Comparison of ENCODE assay signal across 13 cellular contexts in the genomic region with DNA sequence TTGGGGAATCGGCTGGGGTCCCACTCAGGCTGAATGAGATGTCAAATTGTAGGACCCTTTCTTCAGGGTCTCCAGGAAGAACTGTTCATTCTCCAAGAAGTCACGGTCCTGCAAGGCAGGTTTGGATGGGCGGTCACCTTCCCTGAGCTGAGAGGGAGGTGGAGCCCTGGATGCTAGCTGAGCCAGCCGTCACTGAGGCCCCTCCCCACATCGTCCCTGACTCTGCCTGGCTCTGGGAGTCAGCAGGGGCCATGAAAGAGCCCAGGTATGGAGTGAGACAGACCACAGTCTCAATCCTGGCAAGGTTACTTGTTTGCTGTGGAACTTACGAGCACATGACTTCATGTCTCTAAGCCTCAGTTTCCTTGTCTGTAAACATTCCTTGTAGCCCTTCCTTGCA. TPM values are rescaled to one million over a fixed set of nuclear protein-coding genes. Genes with fewer than 3 reads are reported as not detected.
A peak's percentile ranks its signal among the peaks of the same experiment; 100 is the strongest.
DNase-seq lines count a peak whose midpoint lies in the region; ATAC-seq and TF ChIP-seq lines count a peak whose summit lies in the region.
"Had no signal": no experiment of that assay in that cellular context is flagged by ENCODE, and none has a peak within 500 bp of the region (broad histone marks: within the 10 kb centered on the region; RNA-seq: fewer than 3 reads in every experiment).

No MANE protein-coding gene starts in this region.

- no peaks in the 10 kb centered on the region for H3K27me3 ChIP-seq in lower lobe of right lung (ENCODE audit: low read depth)

- peaks cover 8% of the 10 kb centered on the region for H3K36me3 ChIP-seq in lower lobe of right lung

- TF ChIP-seq CTCF in RWPE1 (conservative IDR thresholded peaks at IDR 0.05; ENCODE audit: low read depth): no peak
- TF ChIP-seq CTCF in lower lobe of right lung (IDR thresholded peaks at IDR 0.05): no peak
- no peak for TF ChIP-seq CTCF in chondrocyte (IDR thresholded peaks at IDR 0.05)

- no peaks in the 10 kb centered on the region for H3K4me1 Mint-ChIP-seq in chondrocyte (ENCODE audit: low read depth)
- peaks cover 6% of the 10 kb centered on the region for H3K4me1 Mint-ChIP-seq in activated CD4-positive, alpha-beta T cell treated with anti-CD3 and anti-CD28 coated beads, Interleukin-2, amount 10 ng/mL, durations not matched to agents 24 days and 14 days

- CTCF ChIA-PET in RWPE1 (lab: Yijun Ruan, JAX): interaction anchor here (0.6 to 2.2 kb wide), 3 partner anchors 17 to 136 kb away, joined by 3 to 7 read pairs (median 3); no protein-coding TSS in a partner anchor

- H3K4me3 ChIP-seq in lower lobe of right lung: no peak overlapping the region

- POLR2A ChIA-PET in RWPE1 (lab: Yijun Ruan, JAX; ENCODE audit: low non-redundant PET): interaction anchor here (0.7 kb wide), 1 partner anchor 188 kb away, joined by 3 read pairs; no protein-coding TSS in a partner anchor

- H3K4me3 Mint-ChIP-seq in chondrocyte (ENCODE audit: unreplicated experiment): no peak overlapping the region
- no peak overlapping the region for H3K4me3 Mint-ChIP-seq in activated CD4-positive, alpha-beta T cell treated with anti-CD3 and anti-CD28 coated beads, Interleukin-2, amount 10 ng/mL, durations not matched to agents 24 days and 14 days
- H3K4me3 Mint-ChIP-seq: activated CD8-positive, alpha-beta memory T cell treated with anti-CD3 and anti-CD28 coated beads, Interleukin-2, amount 10 ng/mL, durations not matched to agents 7 days and 5 days; activated naive CD8-positive, alpha-beta T cell treated with anti-CD3 and anti-CD28 coated beads for 36 hours had no signal

- no peaks in the 10 kb centered on the region for H3K9me3 ChIP-seq in lower lobe of right lung

- H3K36me3 Mint-ChIP-seq in chondrocyte (ENCODE audit: low read depth): peaks cover 9% of the 10 kb centered on the region
- peaks cover 4% of the 10 kb centered on the region for H3K36me3 Mint-ChIP-seq in activated CD4-positive, alpha-beta T cell treated with anti-CD3 and anti-CD28 coated beads, Interleukin-2, amount 10 ng/mL, durations not matched to agents 24 days and 14 days (ENCODE audit: low read depth)
- H3K36me3 Mint-ChIP-seq: activated CD8-positive, alpha-beta memory T cell treated with anti-CD3 and anti-CD28 coated beads, Interleukin-2, amount 10 ng/mL, durations not matched to agents 7 days and 5 days had no signal

- H3K27ac Mint-ChIP-seq in chondrocyte (ENCODE audit: unreplicated experiment): no peak overlapping the region
- H3K27ac Mint-ChIP-seq in activated CD4-positive, alpha-beta T cell treated with anti-CD3 and anti-CD28 coated beads, Interleukin-2, amount 10 ng/mL, durations not matched to agents 24 days and 14 days: no peak overlapping the region
- H3K27ac Mint-ChIP-seq: activated CD8-positive, alpha-beta memory T cell treated with anti-CD3 and anti-CD28 coated beads, Interleukin-2, amount 10 ng/mL, durations not matched to agents 7 days and 5 days; progenitor cell of endocrine pancreas had no signal

- ATAC-seq in lower lobe of right lung (peak; percentile 28 to 54), GM21526 (IDR thresholded peaks at IDR 0.05; ENCODE audit: low FRiP score, unreplicated experiment) (no peak)
- ATAC-seq: activated CD8-positive, alpha-beta memory T cell treated with anti-CD3 and anti-CD28 coated beads, Interleukin-2, amount 10 ng/mL, durations not matched to agents 7 days and 5 days had no signal

- H3K27ac ChIP-seq in RWPE1 (peak overlapping the region; percentile 95), lower lobe of right lung (peak overlapping the region; percentile 2)

- DNase-seq in DMS53 (lab: John Stamatoyannopoulos, UW) (peak; percentile 88), NCI-H146 treated with DMSO at 0.1 percent for 48 hours (lab: John Stamatoyannopoulos, UW; ENCODE audit: unreplicated experiment) (peak; percentile 11), RWPE1 (ENCODE audit: low spot score) (no peak), lower lobe of right lung (no peak), chondrocyte (ENCODE audit: low spot score) (no peak)
- DNase-seq in activated CD4-positive, alpha-beta T cell treated with anti-CD3 and anti-CD28 coated beads, Interleukin-2, amount 10 ng/mL, durations not matched to agents 24 days and 14 days: no peak
- DNase-seq in activated CD8-positive, alpha-beta memory T cell treated with anti-CD3 and anti-CD28 coated beads, Interleukin-2, amount 50 U/mL, for 48 hours: no peak
- DNase-seq: activated CD8-positive, alpha-beta memory T cell treated with anti-CD3 and anti-CD28 coated beads, Interleukin-2, amount 10 ng/mL, durations not matched to agents 7 days and 5 days; activated naive CD8-positive, alpha-beta T cell treated with anti-CD3 and anti-CD28 coated beads for 36 hours; HCEC 1CT; stimulated activated CD4-positive, alpha-beta T cell treated with anti-CD3 and anti-CD28 coated beads, Interleukin-1b, Interleukin-23, amount 100 ng/mL, for 48 hours had no signal

- no peaks in the 10 kb centered on the region for H3K9me3 Mint-ChIP-seq in chondrocyte (ENCODE audit: low read depth)
- no peaks in the 10 kb centered on the region for H3K9me3 Mint-ChIP-seq in activated CD4-positive, alpha-beta T cell treated with anti-CD3 and anti-CD28 coated beads, Interleukin-2, amount 10 ng/mL, durations not matched to agents 24 days and 14 days
- H3K9me3 Mint-ChIP-seq: activated naive CD8-positive, alpha-beta T cell treated with anti-CD3 and anti-CD28 coated beads for 36 hours had no signal

- peaks cover 36% of the 10 kb centered on the region for H3K4me1 ChIP-seq in lower lobe of right lung

- H3K27me3 Mint-ChIP-seq in chondrocyte (ENCODE audit: low read depth): no peaks in the 10 kb centered on the region
- H3K27me3 Mint-ChIP-seq in activated CD4-positive, alpha-beta T cell treated with anti-CD3 and anti-CD28 coated beads, Interleukin-2, amount 10 ng/mL, durations not matched to agents 24 days and 14 days: no peaks in the 10 kb centered on the region
- H3K27me3 Mint-ChIP-seq: activated CD8-positive, alpha-beta memory T cell treated with anti-CD3 and anti-CD28 coated beads, Interleukin-2, amount 10 ng/mL, durations not matched to agents 7 days and 5 days; activated naive CD8-positive, alpha-beta T cell treated with anti-CD3 and anti-CD28 coated beads for 36 hours; progenitor cell of endocrine pancreas had no signal

- intact Hi-C loops in lower lobe of right lung (cut with DNase I): no loop called here
- intact Hi-C loops in activated CD4-positive, alpha-beta T cell treated with anti-CD3 and anti-CD28 coated beads, Interleukin-2, amount 10 ng/mL, durations not matched to agents 24 days and 14 days (cut with micrococcal nuclease): no loop called here

RNA-seq across cellular contexts. Expression of a gene that starts 6.0 kb away (rescaled TPM):
- total RNA-seq in lower lobe of right lung (68.9 TPM), chondrocyte (47.4 to 53.3 TPM (median 49.8 TPM) in 3 replicates)
- 151 and 157 TPM in 2 replicates for total RNA-seq in activated CD4-positive, alpha-beta T cell treated with anti-CD3 and anti-CD28 coated beads, Interleukin-2, amount 10 ng/mL, durations not matched to agents 24 days and 14 days

RNA-seq across cellular contexts. Expression of a gene that starts 13.9 kb away (rescaled TPM):
- total RNA-seq in lower lobe of right lung (32.4 TPM), chondrocyte (25.2 to 27.1 TPM (median 27.0 TPM) in 3 replicates)
- 47.6 and 48.1 TPM in 2 replicates for total RNA-seq in activated CD4-positive, alpha-beta T cell treated with anti-CD3 and anti-CD28 coated beads, Interleukin-2, amount 10 ng/mL, durations not matched to agents 24 days and 14 days

RNA-seq across cellular contexts. Expression of a gene that starts 30.1 kb away (rescaled TPM):
- 13.1 TPM for total RNA-seq in lower lobe of right lung
- 6.7 to 19.8 TPM (median 7.5 TPM) in 3 replicates for total RNA-seq in chondrocyte
- total RNA-seq in activated CD4-positive, alpha-beta T cell treated with anti-CD3 and anti-CD28 coated beads, Interleukin-2, amount 10 ng/mL, durations not matched to agents 24 days and 14 days: 17.5 and 18.6 TPM in 2 replicates

RNA-seq across cellular contexts. Expression of a gene that starts 32.3 kb away (rescaled TPM):
- 21.0 TPM for total RNA-seq in lower lobe of right lung
- 33.9 to 50.6 TPM (median 46.3 TPM) in 3 replicates for total RNA-seq in chondrocyte
- 25.2 and 33.2 TPM in 2 replicates for total RNA-seq in activated CD4-positive, alpha-beta T cell treated with anti-CD3 and anti-CD28 coated beads, Interleukin-2, amount 10 ng/mL, durations not matched to agents 24 days and 14 days

RNA-seq across cellular contexts. Expression of a gene that starts 55.6 kb away (rescaled TPM):
- total RNA-seq in lower lobe of right lung (145 TPM), chondrocyte (45.0 to 62.5 TPM (median 56.5 TPM) in 3 replicates)
- total RNA-seq in activated CD4-positive, alpha-beta T cell treated with anti-CD3 and anti-CD28 coated beads, Interleukin-2, amount 10 ng/mL, durations not matched to agents 24 days and 14 days: 68.9 and 70.0 TPM in 2 replicates

Comparison
In these comparisons a context has a peak if more than half of its experiments do, and no peak if none do; other contexts are left out.
1. DNase-seq: peak in DMS53 (single experiment) and NCI-H146 treated with DMSO at 0.1 percent for 48 hours (single experiment); none in RWPE1 (single experiment), lower lobe of right lung (single experiment), chondrocyte (single experiment), activated CD4-positive, alpha-beta T cell treated with anti-CD3 and anti-CD28 coated beads, Interleukin-2, amount 10 ng/mL, durations not matched to agents 24 days and 14 days (single experiment) and activated CD8-positive, alpha-beta memory T cell treated with anti-CD3 and anti-CD28 coated beads, Interleukin-2, amount 50 U/mL, for 48 hours (single experiment).